Comparison of ENCODE assay signal across 1 cellular context in genomic region chr3:113275876-113276580, GRCh38.
TF ChIP-seq lines count a peak whose summit lies in the region.

No MANE protein-coding gene starts in this region.

TF ChIP-seq in GM12878, 131 proteins besides CTCF, POLR2A, EP300 and RAD21 (continued from another document):
- TF ChIP-seq DPF2 (IDR thresholded peaks at IDR 0.05) (peak; percentile 63; the same call in 1 of the 2 replicates), GABPA (IDR thresholded peaks at IDR 0.05; ENCODE audit: low read depth) (no peak), ZSCAN29 (IDR thresholded peaks at IDR 0.05) (no peak), CHD1 (IDR thresholded peaks at IDR 0.05; ENCODE audit: low read depth, low read length) (no peak), CBX5 (IDR thresholded peaks at IDR 0.05; ENCODE audit: low read depth) (no peak), EGR1 (IDR thresholded peaks at IDR 0.05; ENCODE audit: borderline replicate concordance in 1 of 2, low read depth in 2 of 2, low read length in 2 of 2) (0 out of 3 replicates have a peak, but pooled peaks of 1 of the 2 experiments have one; percentile 36), SMAD5 (IDR thresholded peaks at IDR 0.05; ENCODE audit: low read depth) (no peak), IRF5 (IDR thresholded peaks at IDR 0.05; ENCODE audit: borderline replicate concordance) (no peak), BRCA1 (IDR thresholded peaks at IDR 0.05; ENCODE audit: low read depth, low read length) (no peak), HDGF (IDR thresholded peaks at IDR 0.05) (no peak), FOXM1 (IDR thresholded peaks at IDR 0.05; ENCODE audit: low read depth, low read length) (no peak), BCL3 (IDR thresholded peaks at IDR 0.05; ENCODE audit: borderline replicate concordance, insufficient read depth, low read depth, low read length, poor library complexity, severe bottlenecking) (no peak), PBX3 (IDR thresholded peaks at IDR 0.05; ENCODE audit: insufficient replicate concordance, low read depth, low read length) (peak; percentile 89), ZNF207 (IDR thresholded peaks at IDR 0.05; ENCODE audit: borderline replicate concordance) (no peak), PKNOX1 (IDR thresholded peaks at IDR 0.05) (peak; percentile 94), NFIC (IDR thresholded peaks at IDR 0.05; ENCODE audit: low read depth, low read length) (no peak), ZNF384 (IDR thresholded peaks at IDR 0.05; ENCODE audit: borderline replicate concordance, low read depth, low read length) (no peak), SP1 (IDR thresholded peaks at IDR 0.05; ENCODE audit: low read depth, low read length) (no peak), ELK1 (IDR thresholded peaks at IDR 0.05; ENCODE audit: low read depth, low read length) (no peak), YBX1 (IDR thresholded peaks at IDR 0.05) (no peak), FOXK2 (IDR thresholded peaks at IDR 0.05) (no peak), SPI1 (IDR thresholded peaks at IDR 0.05; ENCODE audit: borderline replicate concordance, insufficient read depth, low read depth, low read length) (peak; percentile 72), ZBTB4 (CRISPR knock-in tag; IDR thresholded peaks at IDR 0.05) (no peak), ZBED1 (IDR thresholded peaks at IDR 0.05; ENCODE audit: borderline replicate concordance) (no peak), BACH1 (IDR thresholded peaks at IDR 0.05; ENCODE audit: borderline replicate concordance) (no peak), IKZF1 (conservative IDR thresholded peaks at IDR 0.05) (peak; percentile 43; the same call in 1 of the 2 replicates), IKZF2 (IDR thresholded peaks at IDR 0.05) (peak; percentile 16 to 20; a peak in 2 of 4 replicates), SREBF1 (IDR thresholded peaks at IDR 0.05; ENCODE audit: low read length) (no peak), RUNX3 (IDR thresholded peaks at IDR 0.05; ENCODE audit: low read length) (peak; percentile 17; the same call in 1 of the 2 replicates)
TF ChIP-seq in GM12878: peak in this region for 10.
